21 cellular contexts compared by ENCODE assay signal in genomic region chr5:1950708-1951103, GRCh38.
A peak's percentile ranks its signal among the peaks of the same experiment; 100 is the strongest.
DNase-seq lines count a peak whose midpoint lies in the region; ATAC-seq, FAIRE-seq and TF ChIP-seq lines count a peak whose summit lies in the region.
"Had no signal": no experiment of that assay in that cellular context is flagged by ENCODE, and none has a peak within 500 bp of the region (broad histone marks: within the 10 kb centered on the region; RNA-seq: fewer than 3 reads in every experiment).

No MANE protein-coding gene starts in this region.

- DNase-seq in Daoy (ENCODE audit: low read depth) (peak; percentile 94), HEK293T (ENCODE audit: extremely low spot score) (no peak), astrocyte (ENCODE audit: low read depth) (no peak), islet precursor cell (peak; percentile 81), NCI-H524 treated with DMSO at 0.1 percent for 48 hours (lab: John Stamatoyannopoulos, UW) (no peak), PC-3 (no peak), NCI-H2081 treated with DMSO at 0.1 percent for 48 hours (lab: John Stamatoyannopoulos, UW) (no peak)
- DNase-seq: activated CD4-positive, alpha-beta T cell treated with anti-CD3 and anti-CD28 coated beads, Interleukin-2, amount 50 U/mL, for 48 hours; activated effector memory CD4-positive, alpha-beta T cell treated with anti-CD3 and anti-CD28 coated beads, Interleukin-2, amount 50 U/mL, for 16 hours; adrenal gland; left ventricle myocardium superior; NCI-H2081; stimulated activated CD8-positive, alpha-beta memory T cell treated with anti-CD3 and anti-CD28 coated beads, Interleukin-4, amount 100 ng/mL, for 48 hours; T-helper 2 cell had no signal

- H3K36me3 ChIP-seq in astrocyte (ENCODE audit: insufficient read depth, low read length): no peaks in the 10 kb centered on the region
- no peaks in the 10 kb centered on the region for H3K36me3 ChIP-seq in PC-3 (ENCODE audit: low read depth, low read length)
- H3K36me3 ChIP-seq: adrenal gland, SJSA1 had no signal

- peak overlapping the region; percentile 36 for H3K27ac Mint-ChIP-seq in astrocyte (ENCODE audit: unreplicated experiment)
- H3K27ac Mint-ChIP-seq: GM23338 had no signal

- no peak overlapping the region for H3K4me3 ChIP-seq in astrocyte (ENCODE audit: insufficient read depth, low read depth, low read length)
- H3K4me3 ChIP-seq in PC-3 (ENCODE audit: low read length): no peak overlapping the region
- H3K4me3 ChIP-seq: adrenal gland, coronary artery, GM23338, SJSA1 had no signal

- H3F3A ChIP-seq in PC-3 (ENCODE audit: low read length, unreplicated experiment): no peaks in the 10 kb centered on the region

- no peaks in the 10 kb centered on the region for H3K9me2 ChIP-seq in PC-3 (replicated peaks; ENCODE audit: low read length)

- ATAC-seq in PC-3: no peak
- ATAC-seq: GM23338, left ventricle myocardium superior, sciatic nerve had no signal

- H3K79me2 ChIP-seq in astrocyte (ENCODE audit: insufficient read depth, low read length) (no peaks in the 10 kb centered on the region), PC-3 (ENCODE audit: low read length) (no peaks in the 10 kb centered on the region)

- POLR2A ChIA-PET in HEK293T (lab: Yijun Ruan, JAX): no interaction called here
- POLR2A ChIA-PET in PC-3 (lab: Charles Lee; ENCODE audit: unreplicated experiment): no interaction called here

- H2AFZ ChIP-seq in astrocyte (ENCODE audit: low read depth, low read length) (no peak overlapping the region), PC-3 (ENCODE audit: low read length) (no peak overlapping the region)
- H2AFZ ChIP-seq: GM23338 had no signal

- H3K36me3 Mint-ChIP-seq in astrocyte (ENCODE audit: low read depth, unreplicated experiment): no peaks in the 10 kb centered on the region
- H3K36me3 Mint-ChIP-seq: CD14-positive monocyte had no signal

- FAIRE-seq in astrocyte (lab: Jason Lieb, UNC): no peak
- FAIRE-seq: G401.6 had no signal

- H3K27me3 ChIP-seq in astrocyte (ENCODE audit: insufficient read depth, low read length): no peaks in the 10 kb centered on the region
- H3K27me3 ChIP-seq in PC-3 (ENCODE audit: low read length): peaks cover 67% of the 10 kb centered on the region
- H3K27me3 ChIP-seq: SJSA1 had no signal

- no peak overlapping the region for H3K4me3 Mint-ChIP-seq in astrocyte (ENCODE audit: unreplicated experiment)
- H3K4me3 Mint-ChIP-seq: GM23338 had no signal

- peaks cover 9% of the 10 kb centered on the region for H3K9me3 Mint-ChIP-seq in astrocyte (ENCODE audit: unreplicated experiment)

- no peaks in the 10 kb centered on the region for H3K4me1 Mint-ChIP-seq in astrocyte (ENCODE audit: low read depth, unreplicated experiment)
- H3K4me1 Mint-ChIP-seq: CD14-positive monocyte had no signal

- intact Hi-C loops in PC-3 (cut with micrococcal nuclease): no loop called here

- CTCF ChIA-PET in HEK293T (lab: Yijun Ruan, JAX) (no interaction called here), PC-3 (lab: Charles Lee) (no interaction called here)

- H3K27ac ChIP-seq in astrocyte (ENCODE audit: low read depth, low read length) (no peak overlapping the region), PC-3 (ENCODE audit: low read length) (no peak overlapping the region)
- H3K27ac ChIP-seq: adrenal gland, coronary artery, SJSA1, VCaP had no signal

- H3K9me3 ChIP-seq in astrocyte (ENCODE audit: insufficient read depth, low read depth, low read length) (peaks cover 6% of the 10 kb centered on the region), PC-3 (ENCODE audit: low read length) (no peaks in the 10 kb centered on the region)
- H3K9me3 ChIP-seq: adrenal gland had no signal

- H3K4me2 ChIP-seq in astrocyte (ENCODE audit: low read length) (no peak overlapping the region), PC-3 (ENCODE audit: low read length) (no peak overlapping the region)
- H3K4me2 ChIP-seq: GM23338 had no signal

- no TSS peak for BruUV-seq in PC-3 (replicated peaks; lab: Mats Ljungman, UMichigan)

- H3K9ac ChIP-seq in astrocyte (ENCODE audit: low read length) (no peak overlapping the region), PC-3 (ENCODE audit: low read length) (no peak overlapping the region)

- H4K20me1 ChIP-seq in astrocyte (ENCODE audit: insufficient read depth, low read length): no peaks in the 10 kb centered on the region
- no peaks in the 10 kb centered on the region for H4K20me1 ChIP-seq in PC-3 (ENCODE audit: low read length)

- no peak for TF ChIP-seq CTCF in astrocyte (IDR thresholded peaks at IDR 0.05; ENCODE audit: insufficient read depth, low read depth, low read length)
- no peak for TF ChIP-seq CTCF in PC-3 (conservative IDR thresholded peaks at IDR 0.05; ENCODE audit: low read depth, low read length)

- H3K4me1 ChIP-seq in astrocyte (ENCODE audit: insufficient read depth, low read length) (no peaks in the 10 kb centered on the region), PC-3 (ENCODE audit: insufficient read depth, low read length) (no peaks in the 10 kb centered on the region)
- H3K4me1 ChIP-seq: adrenal gland, SJSA1 had no signal

- peaks cover 41% of the 10 kb centered on the region for H3K27me3 Mint-ChIP-seq in astrocyte (ENCODE audit: low read depth, unreplicated experiment)

TF ChIP-seq in HEK293T, 16 proteins besides CTCF, POLR2A, EP300 and RAD21:
- TF ChIP-seq CTBP1 (IDR thresholded peaks at IDR 0.05; ENCODE audit: borderline replicate concordance) (0 out of 2 replicates have a peak, but pooled peaks have one; percentile 31), LEF1 (IDR thresholded peaks at IDR 0.05; ENCODE audit: borderline replicate concordance) (no peak)

Comparison
In these comparisons a context has a peak if more than half of its experiments do, and no peak if none do; other contexts are left out.
1. DNase-seq: peak in Daoy (single experiment) and islet precursor cell (single experiment); none in HEK293T (single experiment), astrocyte (single experiment), NCI-H524 treated with DMSO at 0.1 percent for 48 hours (single experiment), PC-3 (single experiment) and NCI-H2081 treated with DMSO at 0.1 percent for 48 hours (single experiment).